8 cellular contexts compared by ENCODE assay signal in genomic region chr5:163565492-163565891, GRCh38.
A peak's percentile ranks its signal among the peaks of the same experiment; 100 is the strongest.
DNase-seq lines count a peak whose midpoint lies in the region; ATAC-seq and TF ChIP-seq lines count a peak whose summit lies in the region.

No MANE protein-coding gene starts in this region.

- H3K9ac ChIP-seq in GM23248 = no peak overlapping the region

- no peaks in the 10 kb centered on the region for H3K9me3 ChIP-seq in GM23248 (ENCODE audit: low read depth)
- H3K9me3 ChIP-seq in ascending aorta = no peaks in the 10 kb centered on the region
- no peaks in the 10 kb centered on the region for H3K9me3 ChIP-seq in upper lobe of right lung

- DNase-seq in AG10803 (ENCODE audit: low read depth) = no peak
- DNase-seq in GM23248 = peak; percentile 49
- no peak for DNase-seq in ascending aorta (ENCODE audit: low spot score in 2 of 2)
- DNase-seq in left colon = no peak
- no peak for DNase-seq in upper lobe of right lung
- no peak for DNase-seq in midbrain (lab: John Stamatoyannopoulos, UW)
- DNase-seq in DMS79 (lab: John Stamatoyannopoulos, UW) = no peak
- no peak for DNase-seq in NCI-H774 (lab: John Stamatoyannopoulos, UW)

- H3F3A ChIP-seq in GM23248 (ENCODE audit: insufficient read depth) = peaks cover 14% of the 10 kb centered on the region

- ATAC-seq in left colon (peak; percentile 50), upper lobe of right lung (peak; percentile 10)

- WGBS in GM23248 (ENCODE audit: low coverage in 1 of 2, low lambda C conversion rate in 2 of 2, missing lambda C conversion rate in 2 of 2), 2 experiments = 4 to 5% methylated on average over 11 of the region's 11 CpGs

- TF ChIP-seq CTCF in AG10803 (conservative IDR thresholded peaks at IDR 0.05; ENCODE audit: low read length) (no peak), ascending aorta (IDR thresholded peaks at IDR 0.05) (no peak), upper lobe of right lung (IDR thresholded peaks at IDR 0.05) (no peak)

- peak overlapping the region; percentile 77 for H2AFZ ChIP-seq in GM23248

- H3K9me2 ChIP-seq in GM23248 (ENCODE audit: insufficient read depth) = no peaks in the 10 kb centered on the region

- intact Hi-C loops in ascending aorta (cut with DNase I) = no loop called here
- intact Hi-C loops in left colon (cut with DNase I, micrococcal nuclease) = loop anchor here (5.0 to 10.0 kb wide), 3 partner anchors 449 to 939 kb away; no protein-coding TSS in a partner anchor
- intact Hi-C loops in upper lobe of right lung (cut with DNase I) = no loop called here

- peaks cover 27% of the 10 kb centered on the region for H3K4me1 ChIP-seq in GM23248 (ENCODE audit: insufficient read depth)
- peaks cover 4 to 7% of the 10 kb centered on the region in 2 donors for H3K4me1 ChIP-seq in ascending aorta
- peaks cover 14% of the 10 kb centered on the region for H3K4me1 ChIP-seq in upper lobe of right lung

- H3K4me3 ChIP-seq in AG10803 (ENCODE audit: low read length) (peak overlapping the region; percentile 53), GM23248 (peak overlapping the region; percentile 69), ascending aorta (peak overlapping the region; percentile 46 to 58), upper lobe of right lung (peak overlapping the region; percentile 35)

- peak overlapping the region; percentile 80 for H3K4me2 ChIP-seq in GM23248 (ENCODE audit: unreplicated experiment)

- no peaks in the 10 kb centered on the region for H3K79me2 ChIP-seq in GM23248 (ENCODE audit: insufficient read depth)

- no peaks in the 10 kb centered on the region for H3K36me3 ChIP-seq in GM23248 (ENCODE audit: low read depth)
- H3K36me3 ChIP-seq in ascending aorta = no peaks in the 10 kb centered on the region
- H3K36me3 ChIP-seq in upper lobe of right lung = no peaks in the 10 kb centered on the region

- H3K27me3 ChIP-seq in GM23248 (replicated peaks; ENCODE audit: insufficient read depth) (peaks cover 8% of the 10 kb centered on the region; the same call in 1 of the 2 replicates), ascending aorta (no peaks in the 10 kb centered on the region), upper lobe of right lung (peaks cover 39% of the 10 kb centered on the region)

- in situ Hi-C loops in GM23248 (cut with MboI) = loop anchor here (10.0 to 25.0 kb wide), 3 partner anchors 447 to 1647 kb away; no protein-coding TSS in a partner anchor

- H3K27ac ChIP-seq in GM23248 = no peak overlapping the region
- H3K27ac ChIP-seq in ascending aorta = no peak overlapping the region
- no peak overlapping the region for H3K27ac ChIP-seq in upper lobe of right lung

- no peaks in the 10 kb centered on the region for H4K20me1 ChIP-seq in GM23248 (ENCODE audit: insufficient read depth)

Comparison
In these comparisons a context has a peak if more than half of its experiments do, and no peak if none do; other contexts are left out.
1. intact Hi-C loops: an anchor here in left colon (5.0 to 10.0 kb wide); none called in ascending aorta and upper lobe of right lung.